ENCODE assay signal across 8 cellular contexts in the genomic region with DNA sequence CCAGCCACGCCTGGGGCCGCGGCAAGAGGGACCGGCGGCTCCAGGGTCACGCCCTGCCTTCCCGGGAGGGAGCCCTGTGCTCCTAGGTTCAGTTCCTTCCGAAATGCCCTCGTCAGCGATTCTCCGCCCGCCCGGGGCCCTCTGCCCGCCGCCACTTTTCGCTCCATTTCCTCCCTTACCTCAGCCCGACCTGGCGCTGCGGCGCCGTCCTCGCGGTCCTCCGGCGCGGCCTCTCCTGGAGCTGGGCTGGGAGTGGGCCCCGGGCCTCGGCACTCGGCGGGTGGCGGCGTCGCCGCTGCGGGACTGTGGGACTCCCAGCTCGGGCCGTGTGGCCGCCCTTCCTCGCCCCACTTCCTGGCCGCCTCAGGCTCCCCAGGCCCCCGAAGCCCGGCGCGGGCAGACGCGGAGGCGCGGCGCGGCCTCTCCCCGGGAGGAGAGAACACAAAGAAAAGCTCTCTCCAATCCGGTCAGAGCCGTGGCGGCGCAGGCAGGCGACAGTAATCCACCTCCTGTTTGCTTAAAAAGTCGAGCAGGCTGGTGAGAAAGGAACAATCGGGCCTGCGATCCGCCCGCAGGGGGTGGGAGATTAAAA. TPM values are rescaled to one million over a fixed set of nuclear protein-coding genes. Genes with fewer than 3 reads are reported as not detected.
DNase-seq lines count a peak whose midpoint lies in the region; ATAC-seq and TF ChIP-seq lines count a peak whose summit lies in the region.

No MANE protein-coding gene starts in this region.

- peaks cover 27% of the 10 kb centered on the region for H3K4me1 ChIP-seq in BLaER1
- H3K4me1 ChIP-seq in mesodermal cell (ENCODE audit: control insufficient read depth, insufficient read depth, low read length, poor library complexity, severe bottlenecking), result peaks cover 29% of the 10 kb centered on the region
- peaks cover 50% of the 10 kb centered on the region for H3K4me1 ChIP-seq in vagina

- peaks cover 17% of the 10 kb centered on the region for H3K4me1 Mint-ChIP-seq in T-helper 1 cell treated with Interleukin-12 subunit alpha and Interleukin-12 subunit beta and Interleukin-4 antibody, amounts not matched to agents 30 μg/mL and 1 μg/mL, for 36 hours (ENCODE audit: low read depth)

- peaks cover 61% of the 10 kb centered on the region for H3K27me3 Mint-ChIP-seq in T-helper 1 cell treated with Interleukin-12 subunit alpha and Interleukin-12 subunit beta and Interleukin-4 antibody, amounts not matched to agents 30 μg/mL and 1 μg/mL, for 36 hours (ENCODE audit: low read depth)

- peaks cover 45% of the 10 kb centered on the region for H4K20me1 ChIP-seq in BLaER1

- H3K36me3 Mint-ChIP-seq in T-helper 1 cell treated with Interleukin-12 subunit alpha and Interleukin-12 subunit beta and Interleukin-4 antibody, amounts not matched to agents 30 μg/mL and 1 μg/mL, for 36 hours (ENCODE audit: low read depth), result peaks cover 3% of the 10 kb centered on the region

- H3K4me3 Mint-ChIP-seq in T-helper 1 cell treated with Interleukin-12 subunit alpha and Interleukin-12 subunit beta and Interleukin-4 antibody, amounts not matched to agents 30 μg/mL and 1 μg/mL, for 36 hours, result no peak overlapping the region

- peak overlapping the region; percentile 100 for H3K9ac ChIP-seq in BLaER1

- no peak for TF ChIP-seq CTCF in vagina (IDR thresholded peaks at IDR 0.05)

- DNase-seq in HuH-7.5 (ENCODE audit: low spot score) (peak; percentile 68), ecto neural progenitor cell (ENCODE audit: low spot score) (peak; percentile 98), vagina (ENCODE audit: extremely low spot score in 2 of 2) (no peak), OCI-M1 (lab: John Stamatoyannopoulos, UW) (no peak), left colon (no peak)

- H3K9me3 ChIP-seq in BLaER1 (no peaks in the 10 kb centered on the region), mesodermal cell (ENCODE audit: control insufficient read depth, low read length) (no peaks in the 10 kb centered on the region), vagina (no peaks in the 10 kb centered on the region)

- H3K27ac ChIP-seq in BLaER1 (peak overlapping the region; percentile 97), mesodermal cell (ENCODE audit: low read depth, low read length, severe bottlenecking) (peak overlapping the region; percentile 97), vagina (peak overlapping the region; percentile 95)

- H3K36me3 ChIP-seq in BLaER1 (peaks cover 33% of the 10 kb centered on the region), mesodermal cell (ENCODE audit: control insufficient read depth, insufficient read depth, low read length) (peaks cover 3% of the 10 kb centered on the region), vagina (no peaks in the 10 kb centered on the region)

- H3K9me3 Mint-ChIP-seq in T-helper 1 cell treated with Interleukin-12 subunit alpha and Interleukin-12 subunit beta and Interleukin-4 antibody, amounts not matched to agents 30 μg/mL and 1 μg/mL, for 36 hours, result no peaks in the 10 kb centered on the region

- no peak for TF ChIP-seq POLR2A in vagina (IDR thresholded peaks at IDR 0.05)

- WGBS in mesodermal cell (ENCODE audit: insufficient coverage in 2 of 2), 2 experiments, result 0% methylated on average over 31 to 49 of the region's 61 CpGs

- peak overlapping the region; percentile 98 for H3K4me2 ChIP-seq in BLaER1

- H3K4me3 ChIP-seq in BLaER1, result peak overlapping the region; percentile 91
- H3K4me3 ChIP-seq in mesodermal cell (ENCODE audit: extremely low read depth, insufficient read depth, low read length, poor library complexity, severe bottlenecking), result peak overlapping the region; percentile 88
- H3K4me3 ChIP-seq in vagina, result peak overlapping the region; percentile 76 to 78

- peak overlapping the region; percentile 36 for H3K27ac Mint-ChIP-seq in T-helper 1 cell treated with Interleukin-12 subunit alpha and Interleukin-12 subunit beta and Interleukin-4 antibody, amounts not matched to agents 30 μg/mL and 1 μg/mL, for 36 hours

- no peak for ATAC-seq in left colon

- intact Hi-C loops in vagina (cut with DNase I) (loop anchor here (2.0 kb wide), 1 partner anchor 114 kb away; no protein-coding TSS in a partner anchor), left colon (cut with DNase I, micrococcal nuclease) (no loop called here)

- H3K27me3 ChIP-seq in BLaER1 (no peaks in the 10 kb centered on the region), vagina (no peaks in the 10 kb centered on the region)

RNA-seq across cellular contexts. Expression of a gene that starts 1.6 kb away (rescaled TPM):
- 29.9 TPM for polyA plus RNA-seq in mesodermal cell (2013, experiment 1 of 2)
- 21.6 TPM for polyA plus RNA-seq in mesodermal cell (2013, experiment 2 of 2)
- total RNA-seq in vagina (9.1 TPM), left colon (10 to 100 TPM; 12.2 to 14.2 TPM)

Comparison
In these comparisons a context has a peak if more than half of its experiments do, and no peak if none do; other contexts are left out.
1. DNase-seq: peak in HuH-7.5 (single experiment) and ecto neural progenitor cell (single experiment); none in vagina (0 of 2), OCI-M1 (single experiment) and left colon (0 of 2).
2. Peak in every context shown above with its lines, with median percentiles within 50 percentile points of each other: H3K27ac ChIP-seq and H3K4me3 ChIP-seq.